ENCODE assay signal across 8 cellular contexts in genomic region chr19:48660854-48661731, GRCh38. TPM values are rescaled to one million over a fixed set of nuclear protein-coding genes. Genes with fewer than 3 reads are reported as not detected.
DNase-seq lines count a peak whose midpoint lies in the region; ATAC-seq and TF ChIP-seq lines count a peak whose summit lies in the region.

No MANE protein-coding gene starts in this region.

- intact Hi-C loops in Right ventricle myocardium inferior (cut with DNase I) (no loop called here), vagina (cut with DNase I) (no loop called here)

- peak overlapping the region; percentile 81 for H3K4me3 Mint-ChIP-seq in activated naive CD8-positive, alpha-beta T cell

- H3K27me3 Mint-ChIP-seq in activated naive CD8-positive, alpha-beta T cell: no peaks in the 10 kb centered on the region

- H3K9me3 ChIP-seq in vagina: no peaks in the 10 kb centered on the region

- peak overlapping the region; percentile 97 for H3K27ac Mint-ChIP-seq in activated naive CD8-positive, alpha-beta T cell

- H3K36me3 Mint-ChIP-seq in activated naive CD8-positive, alpha-beta T cell: no peaks in the 10 kb centered on the region

- no peak overlapping the region for H3K27ac ChIP-seq in vagina

- TF ChIP-seq POLR2A in vagina (IDR thresholded peaks at IDR 0.05): no peak

- peaks cover 7% of the 10 kb centered on the region for H3K4me1 Mint-ChIP-seq in activated naive CD8-positive, alpha-beta T cell (ENCODE audit: low read depth)

- no peaks in the 10 kb centered on the region for H3K36me3 ChIP-seq in vagina

- DNase-seq in DMS 273 treated with DMSO at 0.1 percent for 48 hours (lab: John Stamatoyannopoulos, UW): peak; percentile 92
- DNase-seq in Jurkat, Clone E6-1 (ENCODE audit: low read depth, low spot score): peak; percentile 98
- DNase-seq in SKM-1 treated with dmso at 0.1 percent for 144 hours (lab: John Stamatoyannopoulos, UW; ENCODE audit: unreplicated experiment): peak; percentile 75
- DNase-seq in Right ventricle myocardium inferior (ENCODE audit: missing footprints): peak; percentile 91
- peak; percentile 83 for DNase-seq in putamen (ENCODE audit: low spot score)
- DNase-seq in vagina (ENCODE audit: extremely low spot score in 2 of 2): no peak

- no peaks in the 10 kb centered on the region for H3K27me3 ChIP-seq in vagina

- H3K4me3 ChIP-seq in Jurkat, Clone E6-1 (ENCODE audit: low read length): peak overlapping the region; percentile 21
- no peak overlapping the region for H3K4me3 ChIP-seq in vagina

- no peaks in the 10 kb centered on the region for H3K9me3 Mint-ChIP-seq in activated naive CD8-positive, alpha-beta T cell (ENCODE audit: low read depth)

- no peaks in the 10 kb centered on the region for H3K4me1 ChIP-seq in vagina

- ATAC-seq in GM21529 (IDR thresholded peaks at IDR 0.05; ENCODE audit: unreplicated experiment) (peak; percentile 88), Right ventricle myocardium inferior (peak; percentile 88)

- TF ChIP-seq CTCF in vagina (IDR thresholded peaks at IDR 0.05): no peak

RNA-seq across cellular contexts. Expression of gene NTN5, which starts 11.7 kb away (rescaled TPM):
- not detected for polyA plus RNA-seq in Jurkat, Clone E6-1 (2012; ENCODE audit: insufficient read depth, insufficient read length)
- total RNA-seq in Right ventricle myocardium inferior (0.14 TPM), vagina (0.98 TPM)

RNA-seq across cellular contexts. Expression of gene CA11, which starts 15.1 kb away (rescaled TPM):
- 21.9 TPM for polyA plus RNA-seq in Jurkat, Clone E6-1 (2012; ENCODE audit: insufficient read depth, insufficient read length)
- total RNA-seq in Right ventricle myocardium inferior (8.4 TPM), vagina (7.9 TPM)

RNA-seq across cellular contexts. Expression of gene DBP, which starts 23.9 kb away (rescaled TPM):
- 23.6 TPM for polyA plus RNA-seq in Jurkat, Clone E6-1 (2012; ENCODE audit: insufficient read depth, insufficient read length)
- total RNA-seq in Right ventricle myocardium inferior (15.2 TPM), vagina (4.9 TPM)

RNA-seq across cellular contexts. Expression of gene FUT2, which starts 34.7 kb away (rescaled TPM):
- polyA plus RNA-seq in Jurkat, Clone E6-1 (2012; ENCODE audit: insufficient read depth, insufficient read length): 1.6 TPM
- total RNA-seq in Right ventricle myocardium inferior (not detected), vagina (6.1 TPM)

RNA-seq across cellular contexts. Expression of gene SPHK2, which starts 41.8 kb away (rescaled TPM):
- 21.6 TPM for polyA plus RNA-seq in Jurkat, Clone E6-1 (2012; ENCODE audit: insufficient read depth, insufficient read length)
- 7.2 TPM for total RNA-seq in Right ventricle myocardium inferior
- total RNA-seq in vagina: 19.9 TPM

Comparison
In these comparisons a context has a peak if more than half of its experiments do, and no peak if none do; other contexts are left out.
1. DNase-seq: peak in DMS 273 treated with DMSO at 0.1 percent for 48 hours (single experiment), Jurkat, Clone E6-1 (single experiment), SKM-1 treated with dmso at 0.1 percent for 144 hours (single experiment), Right ventricle myocardium inferior (single experiment) and putamen (single experiment); none in vagina (0 of 2).